2 cellular contexts compared by ENCODE assay signal in genomic region chr1:226021406-226022200, GRCh38.
TF ChIP-seq lines count a peak whose summit lies in the region.

No MANE protein-coding gene starts in this region.

TF ChIP-seq in GM12878, 131 proteins besides CTCF, POLR2A, EP300 and RAD21:
- TF ChIP-seq POLR2AphosphoS2 (IDR thresholded peaks at IDR 0.05; ENCODE audit: low read depth, low read length) (no peak), CEBPZ (IDR thresholded peaks at IDR 0.05; ENCODE audit: low read depth, low read length) (no peak), GATAD2B (conservative IDR thresholded peaks at IDR 0.05; ENCODE audit: low read depth) (no peak), FOXK2 (IDR thresholded peaks at IDR 0.05) (no peak), NR2C2 (IDR thresholded peaks at IDR 0.05; ENCODE audit: borderline replicate concordance, control insufficient read depth, insufficient read length, low read depth) (no peak), ZNF217 (IDR thresholded peaks at IDR 0.05) (no peak), ASH2L (IDR thresholded peaks at IDR 0.05; ENCODE audit: borderline replicate concordance, low read depth) (no peak), SMAD1 (IDR thresholded peaks at IDR 0.05; ENCODE audit: low read depth, partially characterized antibody) (no peak)
TF ChIP-seq in GM12878: peak in this region for 0.

TF ChIP-seq in SK-N-SH, 30 proteins besides CTCF, POLR2A, EP300 and RAD21:
- TF ChIP-seq ZBTB33 (IDR thresholded peaks at IDR 0.05; ENCODE audit: borderline replicate concordance, low read depth) (no peak), RCOR1 (IDR thresholded peaks at IDR 0.05; ENCODE audit: low read length) (no peak), MEF2A (IDR thresholded peaks at IDR 0.05; ENCODE audit: borderline replicate concordance, low read depth) (no peak), CHD2 (IDR thresholded peaks at IDR 0.05; ENCODE audit: low read length, partially characterized antibody) (no peak), PBX3 (IDR thresholded peaks at IDR 0.05) (no peak), SIN3A (IDR thresholded peaks at IDR 0.05; ENCODE audit: borderline replicate concordance, low read depth, low read length) (no peak), TEAD4 (IDR thresholded peaks at IDR 0.05; ENCODE audit: borderline replicate concordance, insufficient read depth) (no peak), NRF1 (IDR thresholded peaks at IDR 0.05; ENCODE audit: low read depth, low read length) (no peak)
- TF ChIP-seq, protein P1, sequence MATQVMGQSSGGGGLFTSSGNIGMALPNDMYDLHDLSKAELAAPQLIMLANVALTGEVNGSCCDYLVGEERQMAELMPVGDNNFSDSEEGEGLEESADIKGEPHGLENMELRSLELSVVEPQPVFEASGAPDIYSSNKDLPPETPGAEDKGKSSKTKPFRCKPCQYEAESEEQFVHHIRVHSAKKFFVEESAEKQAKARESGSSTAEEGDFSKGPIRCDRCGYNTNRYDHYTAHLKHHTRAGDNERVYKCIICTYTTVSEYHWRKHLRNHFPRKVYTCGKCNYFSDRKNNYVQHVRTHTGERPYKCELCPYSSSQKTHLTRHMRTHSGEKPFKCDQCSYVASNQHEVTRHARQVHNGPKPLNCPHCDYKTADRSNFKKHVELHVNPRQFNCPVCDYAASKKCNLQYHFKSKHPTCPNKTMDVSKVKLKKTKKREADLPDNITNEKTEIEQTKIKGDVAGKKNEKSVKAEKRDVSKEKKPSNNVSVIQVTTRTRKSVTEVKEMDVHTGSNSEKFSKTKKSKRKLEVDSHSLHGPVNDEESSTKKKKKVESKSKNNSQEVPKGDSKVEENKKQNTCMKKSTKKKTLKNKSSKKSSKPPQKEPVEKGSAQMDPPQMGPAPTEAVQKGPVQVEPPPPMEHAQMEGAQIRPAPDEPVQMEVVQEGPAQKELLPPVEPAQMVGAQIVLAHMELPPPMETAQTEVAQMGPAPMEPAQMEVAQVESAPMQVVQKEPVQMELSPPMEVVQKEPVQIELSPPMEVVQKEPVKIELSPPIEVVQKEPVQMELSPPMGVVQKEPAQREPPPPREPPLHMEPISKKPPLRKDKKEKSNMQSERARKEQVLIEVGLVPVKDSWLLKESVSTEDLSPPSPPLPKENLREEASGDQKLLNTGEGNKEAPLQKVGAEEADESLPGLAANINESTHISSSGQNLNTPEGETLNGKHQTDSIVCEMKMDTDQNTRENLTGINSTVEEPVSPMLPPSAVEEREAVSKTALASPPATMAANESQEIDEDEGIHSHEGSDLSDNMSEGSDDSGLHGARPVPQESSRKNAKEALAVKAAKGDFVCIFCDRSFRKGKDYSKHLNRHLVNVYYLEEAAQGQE (IDR thresholded peaks at IDR 0.05; ENCODE audit: low read depth, low read length): no peak
